In genomic region chr22:22770280-22770871, GRCh38 we compare ENCODE assay signal across 8 cellular contexts.
DNase-seq lines count a peak whose midpoint lies in the region; ATAC-seq, FAIRE-seq and TF ChIP-seq lines count a peak whose summit lies in the region.

No MANE protein-coding gene starts in this region.

- no peaks in the 10 kb centered on the region for H3K4me1 ChIP-seq in H1 (replicated peaks in 1 of 4; ENCODE audit: control insufficient read depth in 3 of 4, insufficient read depth in 4 of 4, low read length in 3 of 4)

- no peak overlapping the region for H2BK20ac ChIP-seq in H1 (ENCODE audit: low read length)

- H2BK15ac ChIP-seq in H1 (ENCODE audit: low read length) = no peak overlapping the region

- no peak overlapping the region for H4K8ac ChIP-seq in H1 (ENCODE audit: extremely low read depth, insufficient read depth, low read length)

- TF ChIP-seq EP300 in H1 (IDR thresholded peaks at IDR 0.05; ENCODE audit: borderline replicate concordance in 1 of 2, low read depth in 2 of 2, low read length in 2 of 2) = no peak

- intact Hi-C loops in natural killer cell (cut with micrococcal nuclease) = no loop called here

- CTCF ChIA-PET in H1 (lab: Charles Lee; ENCODE audit: partially characterized antibody) = interaction anchor here (0.6 to 1.4 kb wide), 8 partner anchors 14 to 187 kb away, joined by 3 to 5 read pairs (median 3); no protein-coding TSS in a partner anchor

- no peaks in the 10 kb centered on the region for H3K27me3 Mint-ChIP-seq in natural killer cell (ENCODE audit: low read depth in 2 of 2)

- ATAC-seq in natural killer cell = peak in 2 of 3 donors; percentile 67 to 72
- ATAC-seq in HG03354 (IDR thresholded peaks at IDR 0.05; ENCODE audit: poor library complexity, severe bottlenecking, unreplicated experiment) = no peak

- H2AK5ac ChIP-seq in H1 (ENCODE audit: low read depth, low read length) = no peak overlapping the region

- H3K9me3 Mint-ChIP-seq in natural killer cell = no peaks in the 10 kb centered on the region

- H3K27ac Mint-ChIP-seq in natural killer cell = peak overlapping the region in 1 of 2 donors; percentile 49

- TF ChIP-seq RAD21 in H1 (IDR thresholded peaks at IDR 0.05 in 1 of 2, conservative IDR thresholded peaks at IDR 0.05 in 1 of 2; ENCODE audit: low read depth in 2 of 2, low read length in 2 of 2) = peak; percentile 25 to 44; a peak in 1 of 4 replicates

- no peak overlapping the region for H2BK5ac ChIP-seq in H1 (ENCODE audit: low read depth, low read length)

- TF ChIP-seq CTCF in H1 (IDR thresholded peaks at IDR 0.05; ENCODE audit: control extremely low read depth in 1 of 3, insufficient read depth in 1 of 3, low read depth in 1 of 3, low read length in 3 of 3) = peak; percentile 65 to 70 (median 67)
- TF ChIP-seq CTCF in natural killer cell (IDR thresholded peaks at IDR 0.05) = peak; percentile 88

- H3K4me3 ChIP-seq in H1 (ENCODE audit: extremely low read depth in 1 of 4, insufficient read depth in 2 of 4, low read depth in 3 of 4, low read length in 4 of 4) = no peak overlapping the region

- POLR2A ChIA-PET in H1 (lab: Charles Lee; ENCODE audit: partially characterized antibody) = no interaction called here

- no peak overlapping the region for H2BK120ac ChIP-seq in H1 (replicated peaks; ENCODE audit: low read depth, low read length)

- no peak overlapping the region for H2AFZ ChIP-seq in H1 (ENCODE audit: low read length)

- H3K27me3 ChIP-seq in H1 (replicated peaks in 1 of 4; ENCODE audit: control insufficient read depth in 3 of 4, extremely low read depth in 1 of 4, insufficient read depth in 3 of 4, low read length in 3 of 4) = peaks cover 15 to 72% (median 38%) of the 10 kb centered on the region in 4 experiments

- H3K4ac ChIP-seq in H1 (replicated peaks; ENCODE audit: insufficient read length, low read depth, low read length) = no peak overlapping the region

- no peaks in the 10 kb centered on the region for H3K36me3 ChIP-seq in H1 (ENCODE audit: control insufficient read depth in 2 of 4, insufficient read depth in 4 of 4, low read length in 3 of 4)

- peaks cover 54 to 85% of the 10 kb centered on the region in 2 donors for H3K4me1 Mint-ChIP-seq in natural killer cell

- DNase-seq in NCI-H2081 (lab: John Stamatoyannopoulos, UW) = peak; percentile 15
- DNase-seq in NCI-H2081 treated with DMSO at 0.1 percent for 48 hours (lab: John Stamatoyannopoulos, UW) = no peak
- DNase-seq in M059J (ENCODE audit: low read depth) = peak; percentile 6
- DNase-seq in activated CD4-positive, alpha-beta T cell treated with anti-CD3 and anti-CD28 coated beads, Interleukin-2, amount 50 U/mL, for 1 hour = peak; percentile 30
- peak in 1 of 2 experiments; percentile 92 for DNase-seq in H1 (ENCODE audit: low read depth in 1 of 2, low spot score in 2 of 2)
- peak; percentile 46 for DNase-seq in natural killer cell
- no peak for DNase-seq in amniotic stem cell (lab: John Stamatoyannopoulos, UW)

- no peak overlapping the region for H3K56ac ChIP-seq in H1 (replicated peaks; ENCODE audit: insufficient read length, low read depth, low read length)

- H3K9me3 ChIP-seq in H1 (ENCODE audit: insufficient read depth in 2 of 2, low read depth in 1 of 2, low read length in 1 of 2) = peaks cover 13 to 56% of the 10 kb centered on the region in 2 experiments; a peak in 3 of 4 replicates

- no peak overlapping the region for H4K91ac ChIP-seq in H1 (replicated peaks; ENCODE audit: insufficient read length, low read length)

- no peaks in the 10 kb centered on the region for H3K23me2 ChIP-seq in H1 (ENCODE audit: low read depth, low read length)

- no peak overlapping the region for H3K23ac ChIP-seq in H1 (ENCODE audit: insufficient read length)

- H2BK12ac ChIP-seq in H1 (ENCODE audit: low read depth, low read length) = no peak overlapping the region

- H3K4me2 ChIP-seq in H1 (ENCODE audit: insufficient read depth in 1 of 2, low read depth in 2 of 2, low read length in 2 of 2) = no peak overlapping the region

- H3K9ac ChIP-seq in H1 (replicated peaks in 1 of 4; ENCODE audit: extremely low read depth in 1 of 4, low read depth in 3 of 4, low read length in 3 of 4) = no peak overlapping the region

- no peak overlapping the region for H3K18ac ChIP-seq in H1 (ENCODE audit: extremely low read depth, low read length)

- no peaks in the 10 kb centered on the region for H4K20me1 ChIP-seq in H1 (replicated peaks in 1 of 2; ENCODE audit: control insufficient read depth in 1 of 2, insufficient read depth in 2 of 2, low read length in 2 of 2)

- H3K14ac ChIP-seq in H1 (ENCODE audit: insufficient read length) = no peak overlapping the region

- no peak overlapping the region for H3K4me3 Mint-ChIP-seq in natural killer cell

- no peaks in the 10 kb centered on the region for H3K36me3 Mint-ChIP-seq in natural killer cell

- H4K5ac ChIP-seq in H1 (ENCODE audit: insufficient read length, low read depth, low read length) = no peak overlapping the region

- no peaks in the 10 kb centered on the region for H3K79me1 ChIP-seq in H1 (ENCODE audit: low read depth, low read length)

- TF ChIP-seq POLR2A in H1 (IDR thresholded peaks at IDR 0.05; ENCODE audit: control extremely low read depth in 1 of 2, low read depth in 2 of 2, low read length in 2 of 2) = no peak

- no peaks in the 10 kb centered on the region for H3K79me2 ChIP-seq in H1 (ENCODE audit: control insufficient read depth in 1 of 2, insufficient read depth in 2 of 2, low read length in 2 of 2)

- H3K27ac ChIP-seq in H1 (ENCODE audit: low read depth, low read length) = no peak overlapping the region

- no peak for FAIRE-seq in H1 (lab: Jason Lieb, UNC)

- WGBS in H1 (ENCODE audit: extremely low coverage in 1 of 2, insufficient coverage in 1 of 2, insufficient read length in 1 of 2, insufficient replicate concordance in 2 of 2, low coverage in 1 of 2, low lambda C conversion rate in 2 of 2, missing lambda C conversion rate in 1 of 2), 2 experiments = 51% methylated on average over 4 of the region's 4 CpGs; no CpG with 5 or more reads in 1 of the 2 experiments

TF ChIP-seq in H1, 55 proteins besides CTCF, POLR2A, EP300 and RAD21:
- TF ChIP-seq SUZ12 (IDR thresholded peaks at IDR 0.05; ENCODE audit: low read length) (no peak), TAF1 (IDR thresholded peaks at IDR 0.05; ENCODE audit: low read depth, low read length) (no peak), BRCA1 (IDR thresholded peaks at IDR 0.05; ENCODE audit: low read depth, low read length) (no peak), USF2 (IDR thresholded peaks at IDR 0.05; ENCODE audit: low read length) (no peak), HDAC6 (IDR thresholded peaks at IDR 0.05; ENCODE audit: low read depth, low read length) (no peak), RFX5 (IDR thresholded peaks at IDR 0.05; ENCODE audit: borderline replicate concordance, low read depth, low read length) (no peak), SRF (IDR thresholded peaks at IDR 0.05; ENCODE audit: low read depth, low read length) (no peak), SIN3A (conservative IDR thresholded peaks at IDR 0.05 in 1 of 2, IDR thresholded peaks at IDR 0.05 in 1 of 2; ENCODE audit: low read depth in 1 of 2, low read length in 2 of 2) (no peak), RXRA (IDR thresholded peaks at IDR 0.05; ENCODE audit: insufficient read depth, low read depth, low read length) (no peak), NANOG (IDR thresholded peaks at IDR 0.05; ENCODE audit: insufficient read depth, low read depth, low read length, poor library complexity, severe bottlenecking) (no peak), JUND (IDR thresholded peaks at IDR 0.05; ENCODE audit: low read length) (no peak), SP4 (IDR thresholded peaks at IDR 0.05; ENCODE audit: low read length) (no peak)

Comparison
In these comparisons a context has a peak if more than half of its experiments do, and no peak if none do; other contexts are left out.
1. DNase-seq: peak in NCI-H2081 (2 of 2), M059J (single experiment), activated CD4-positive, alpha-beta T cell treated with anti-CD3 and anti-CD28 coated beads, Interleukin-2, amount 50 U/mL, for 1 hour (single experiment) and natural killer cell (single experiment); none in NCI-H2081 treated with DMSO at 0.1 percent for 48 hours (single experiment) and amniotic stem cell (single experiment).